In genomic region chr10:74153676-74154075, GRCh38 we compare ENCODE assay signal across 15 cellular contexts. TPM values are rescaled to one million over a fixed set of nuclear protein-coding genes. Genes with fewer than 3 reads are reported as not detected.
A peak's percentile ranks its signal among the peaks of the same experiment; 100 is the strongest.
DNase-seq lines count a peak whose midpoint lies in the region; ATAC-seq and TF ChIP-seq lines count a peak whose summit lies in the region.
"Had no signal": no experiment of that assay in that cellular context is flagged by ENCODE, and none has a peak within 500 bp of the region (broad histone marks: within the 10 kb centered on the region; RNA-seq: fewer than 3 reads in every experiment).

No MANE protein-coding gene starts in this region.

- no peak for ATAC-seq in stimulated activated naive B cell treated with anti-CD40 and anti-IgM and Interleukin-4, amounts not matched to agents 10 μg/mL and 1 μg/mL and 100 μg/mL, for 72 hours (replicated peaks)
- ATAC-seq: left colon, SK-N-SH treated with all-trans-retinoic acid at 6 μM for 48 hours had no signal

- H3K4me1 ChIP-seq in OCI-LY1 (ENCODE audit: insufficient read depth, low read length, severe bottlenecking): peaks cover 32% of the 10 kb centered on the region
- H3K4me1 ChIP-seq in Peyer's patch: peaks cover 0 to 34% (median 2%) of the 10 kb centered on the region in 4 donors

- TF ChIP-seq POLR2A in Peyer's patch (IDR thresholded peaks at IDR 0.05): no peak

- H3K79me2 ChIP-seq in OCI-LY1 (ENCODE audit: insufficient read depth, low read length): peaks cover 29% of the 10 kb centered on the region

- peaks cover 33 to 51% of the 10 kb centered on the region in 2 donors for H3K4me1 Mint-ChIP-seq in stimulated activated naive B cell treated with anti-CD40 and anti-IgM and Interleukin-4, amounts not matched to agents 10 μg/mL and 1 μg/mL and 100 μg/mL, for 72 hours

- no peak for TF ChIP-seq CTCF in GM06990 (IDR thresholded peaks at IDR 0.05; ENCODE audit: insufficient read depth, low read length, poor library complexity, severe bottlenecking)
- TF ChIP-seq CTCF in OCI-LY1 (IDR thresholded peaks at IDR 0.05; ENCODE audit: low read length): no peak
- no peak for TF ChIP-seq CTCF in epithelial cell of esophagus (IDR thresholded peaks at IDR 0.05; ENCODE audit: insufficient read depth, low read depth, low read length, missing control alignments)
- no peak for TF ChIP-seq CTCF in Peyer's patch (IDR thresholded peaks at IDR 0.05)

- H3K9me2 ChIP-seq in OCI-LY1 (ENCODE audit: low read depth, low read length): no peaks in the 10 kb centered on the region

- H3K4me2 ChIP-seq in OCI-LY1 (ENCODE audit: low read length): peak overlapping the region; percentile 74; the same call in 1 of the 2 replicates

- H3K9ac ChIP-seq in OCI-LY1 (ENCODE audit: low read length): no peak overlapping the region

- H3K27me3 ChIP-seq in GM06990 (replicated peaks; ENCODE audit: control insufficient read depth, insufficient read depth, low read length) (no peaks in the 10 kb centered on the region), OCI-LY1 (ENCODE audit: insufficient read depth, low read length) (no peaks in the 10 kb centered on the region), Peyer's patch (no peaks in the 10 kb centered on the region)
- H3K27me3 ChIP-seq: BE2C, neutrophil had no signal

- peak overlapping the region; percentile 14 to 16 for H3K4me3 Mint-ChIP-seq in stimulated activated naive B cell treated with anti-CD40 and anti-IgM and Interleukin-4, amounts not matched to agents 10 μg/mL and 1 μg/mL and 100 μg/mL, for 72 hours

- no peaks in the 10 kb centered on the region for H3K27me3 Mint-ChIP-seq in stimulated activated naive B cell treated with anti-CD40 and anti-IgM and Interleukin-4, amounts not matched to agents 10 μg/mL and 1 μg/mL and 100 μg/mL, for 72 hours

- no peak overlapping the region for H2AFZ ChIP-seq in OCI-LY1 (ENCODE audit: low read length)

- H3K27ac Mint-ChIP-seq in stimulated activated naive B cell treated with anti-CD40 and anti-IgM and Interleukin-4, amounts not matched to agents 10 μg/mL and 1 μg/mL and 100 μg/mL, for 72 hours: no peak overlapping the region

- no peaks in the 10 kb centered on the region for H4K20me1 ChIP-seq in OCI-LY1 (ENCODE audit: insufficient read depth, low read length)

- H3K9me3 Mint-ChIP-seq in stimulated activated naive B cell treated with anti-CD40 and anti-IgM and Interleukin-4, amounts not matched to agents 10 μg/mL and 1 μg/mL and 100 μg/mL, for 72 hours: no peaks in the 10 kb centered on the region
- H3K9me3 Mint-ChIP-seq: H9 had no signal

- H3F3A ChIP-seq in OCI-LY1 (ENCODE audit: insufficient read depth, low read length): no peaks in the 10 kb centered on the region

- no peaks in the 10 kb centered on the region for H3K36me3 ChIP-seq in GM06990 (ENCODE audit: control insufficient read depth, insufficient read depth, low read length)
- no peaks in the 10 kb centered on the region for H3K36me3 ChIP-seq in OCI-LY1 (ENCODE audit: insufficient read depth, low read length)
- no peaks in the 10 kb centered on the region for H3K36me3 ChIP-seq in Peyer's patch
- H3K36me3 ChIP-seq: BE2C, neutrophil had no signal

- H3K27ac ChIP-seq in OCI-LY1 (ENCODE audit: low read depth, low read length, poor library complexity, severe bottlenecking) (no peak overlapping the region), Peyer's patch (peak overlapping the region in 1 of 4 donors; percentile 16)
- H3K27ac ChIP-seq: neutrophil had no signal

- H3K36me3 Mint-ChIP-seq in stimulated activated naive B cell treated with anti-CD40 and anti-IgM and Interleukin-4, amounts not matched to agents 10 μg/mL and 1 μg/mL and 100 μg/mL, for 72 hours: peaks cover 3 to 11% of the 10 kb centered on the region in 2 donors

- H3K9me3 ChIP-seq in OCI-LY1 (ENCODE audit: low read length) (no peaks in the 10 kb centered on the region), Peyer's patch (no peaks in the 10 kb centered on the region)
- H3K9me3 ChIP-seq: BE2C, neutrophil had no signal

- H3K4me3 ChIP-seq in GM06990 (replicated peaks; ENCODE audit: low read depth, low read length) (peak overlapping the region; percentile 96; the same call in 1 of the 2 replicates), OCI-LY1 (ENCODE audit: low read depth, low read length, poor library complexity, severe bottlenecking) (no peak overlapping the region), epithelial cell of esophagus (ENCODE audit: low read length) (peak overlapping the region; percentile 22), Peyer's patch (no peak overlapping the region)

- DNase-seq in GM06990 (ENCODE audit: extremely low read depth, insufficient read length): no peak
- no peak for DNase-seq in epithelial cell of esophagus (ENCODE audit: low read depth)
- no peak for DNase-seq in stimulated activated naive B cell treated with anti-CD40 and anti-IgM and Interleukin-4, amounts not matched to agents 10 μg/mL and 1 μg/mL and 100 μg/mL, for 72 hours
- DNase-seq in Peyer's patch: no peak
- DNase-seq in NCI-H2029 treated with DMSO at 0.1 percent for 48 hours (lab: John Stamatoyannopoulos, UW): no peak
- DNase-seq in activated effector memory CD4-positive, alpha-beta T cell treated with Interleukin-2 at 50 U/mL for 16 hours: no peak
- DNase-seq: activated CD4-positive, CD25-positive, alpha-beta regulatory T cell treated with anti-CD3 and anti-CD28 coated beads, Interleukin-2, amount 50 U/mL, for 72 hours; BE2C; H9; left colon; stimulated activated CD4-positive, alpha-beta T cell treated with anti-CD3 and anti-CD28 coated beads, Interleukin-12 subunit alpha, Interleukin-12 subunit beta, amount 100 ng/mL, for 4 hours; T-helper 9 cell had no signal

RNA-seq across cellular contexts. Expression of gene ADK, which starts 2.7 kb away (rescaled TPM):
- 10 to 100 TPM in 3 of 4 donors, 1 to 10 TPM in 1; 7.4 to 50.3 (median 14.3) TPM for total RNA-seq in Peyer's patch

RNA-seq across cellular contexts. Expression of gene AP3M1, which starts 3.0 kb away (rescaled TPM):
- total RNA-seq in Peyer's patch: 10 to 100 TPM; 17.5 to 23.2 (median 22.0) TPM

Comparison
In these comparisons a context has a peak if more than half of its experiments do, and no peak if none do; other contexts are left out.
1. H3K4me3 ChIP-seq: peak in GM06990 (single experiment) and epithelial cell of esophagus (single experiment); none in OCI-LY1 (single experiment) and Peyer's patch (0 of 4).